In genomic region chrX:47091149-47091775, GRCh38 we compare ENCODE assay signal across 13 cellular contexts. TPM values are rescaled to one million over a fixed set of nuclear protein-coding genes. Genes with fewer than 3 reads are reported as not detected.
DNase-seq lines count a peak whose midpoint lies in the region; ATAC-seq and TF ChIP-seq lines count a peak whose summit lies in the region.
"Had no signal": no experiment of that assay in that cellular context is flagged by ENCODE, and none has a peak within 500 bp of the region (broad histone marks: within the 10 kb centered on the region; RNA-seq: fewer than 3 reads in every experiment).

No MANE protein-coding gene starts in this region.

- H3K36me3 ChIP-seq in CD8-positive, alpha-beta memory T cell (ENCODE audit: insufficient read depth, low read length), result no peaks in the 10 kb centered on the region
- no peaks in the 10 kb centered on the region for H3K36me3 ChIP-seq in OCI-LY1 (ENCODE audit: insufficient read depth, low read length)

- H3K9me3 Mint-ChIP-seq in CD8-positive, alpha-beta memory T cell, result no peaks in the 10 kb centered on the region

- H3K9me3 ChIP-seq in CD8-positive, alpha-beta memory T cell (ENCODE audit: low read length), result no peaks in the 10 kb centered on the region
- H3K9me3 ChIP-seq in OCI-LY1 (ENCODE audit: low read length), result no peaks in the 10 kb centered on the region
- H3K9me3 ChIP-seq: testis had no signal

- peaks cover 0 to 1% of the 10 kb centered on the region in 2 donors for H3K27me3 Mint-ChIP-seq in CD8-positive, alpha-beta memory T cell

- no peak overlapping the region for H3K4me3 Mint-ChIP-seq in CD8-positive, alpha-beta memory T cell

- H3K4me3 ChIP-seq in CD8-positive, alpha-beta memory T cell (ENCODE audit: low read length), result no peak overlapping the region
- H3K4me3 ChIP-seq in OCI-LY1 (ENCODE audit: low read depth, low read length, poor library complexity, severe bottlenecking), result peak overlapping the region; percentile 17
- H3K4me3 ChIP-seq in foreskin fibroblast (ENCODE audit: low read depth in 1 of 2, low read length in 2 of 2), result no peak overlapping the region
- H3K4me3 ChIP-seq: smooth muscle cell, testis had no signal

- peak overlapping the region; percentile 68 for H3K9ac ChIP-seq in OCI-LY1 (ENCODE audit: low read length)

- H3K4me1 Mint-ChIP-seq in CD8-positive, alpha-beta memory T cell, result peaks cover 6 to 28% (median 7%) of the 10 kb centered on the region in 3 donors

- POLR2A ChIA-PET in CD8-positive, alpha-beta memory T cell (lab: Charles Lee), result no interaction called here

- peak overlapping the region; percentile 63; the same call in 1 of the 2 replicates for H2AFZ ChIP-seq in OCI-LY1 (ENCODE audit: low read length)

- peaks cover 3% of the 10 kb centered on the region; the same call in 1 of the 2 replicates for H3F3A ChIP-seq in OCI-LY1 (ENCODE audit: insufficient read depth, low read length)

- DNase-seq in CD8-positive, alpha-beta memory T cell, result no peak
- DNase-seq in foreskin fibroblast (peak; percentile 12 to 42), NCI-H1436 (lab: John Stamatoyannopoulos, UW) (no peak), 8988T (no peak)
- no peak for DNase-seq in NK-92 treated with Interleukin-12 subunit alpha and Interleukin-12 subunit beta, amount 100 ng/mL, for 24 hours (lab: John Stamatoyannopoulos, UW)
- DNase-seq: NCI-H1092, T-helper 9 cell, testis had no signal

- no peaks in the 10 kb centered on the region for H3K27me3 ChIP-seq in CD8-positive, alpha-beta memory T cell (ENCODE audit: insufficient read depth, low read length, poor library complexity, severe bottlenecking)
- H3K27me3 ChIP-seq in OCI-LY1 (ENCODE audit: insufficient read depth, low read length), result no peaks in the 10 kb centered on the region
- H3K27me3 ChIP-seq: testis had no signal

- peak overlapping the region in 6 of 8 donors; percentile 1 to 85 (median 40) for H3K27ac Mint-ChIP-seq in CD8-positive, alpha-beta memory T cell

- ATAC-seq in GM21825 (IDR thresholded peaks at IDR 0.05; ENCODE audit: unreplicated experiment), result peak; percentile 49
- no peak for ATAC-seq in HG03039 (IDR thresholded peaks at IDR 0.05; ENCODE audit: unreplicated experiment)

- CTCF ChIA-PET in CD8-positive, alpha-beta memory T cell (lab: Charles Lee), result no interaction called here

- no peak overlapping the region for H3K27ac ChIP-seq in CD8-positive, alpha-beta memory T cell (ENCODE audit: low read depth, low read length)
- H3K27ac ChIP-seq in OCI-LY1 (ENCODE audit: low read depth, low read length, poor library complexity, severe bottlenecking), result peak overlapping the region; percentile 97
- H3K27ac ChIP-seq: testis had no signal

- H3K36me3 Mint-ChIP-seq in CD8-positive, alpha-beta memory T cell, result no peaks in the 10 kb centered on the region

- H4K20me1 ChIP-seq in OCI-LY1 (ENCODE audit: insufficient read depth, low read length), result no peaks in the 10 kb centered on the region

- H3K79me2 ChIP-seq in OCI-LY1 (ENCODE audit: insufficient read depth, low read length), result no peaks in the 10 kb centered on the region

- TF ChIP-seq CTCF in OCI-LY1 (IDR thresholded peaks at IDR 0.05; ENCODE audit: low read length), result no peak
- no peak for TF ChIP-seq CTCF in foreskin fibroblast (IDR thresholded peaks at IDR 0.05; ENCODE audit: low read depth, low read length)

- H3K9me2 ChIP-seq in OCI-LY1 (ENCODE audit: low read depth, low read length), result no peaks in the 10 kb centered on the region

- peak overlapping the region; percentile 68 for H3K4me2 ChIP-seq in OCI-LY1 (ENCODE audit: low read length)
- H3K4me2 ChIP-seq: smooth muscle cell had no signal

- H3K4me1 ChIP-seq in CD8-positive, alpha-beta memory T cell (ENCODE audit: insufficient read depth, low read length), result no peaks in the 10 kb centered on the region
- H3K4me1 ChIP-seq in OCI-LY1 (ENCODE audit: insufficient read depth, low read length, severe bottlenecking), result peaks cover 45% of the 10 kb centered on the region
- H3K4me1 ChIP-seq: testis had no signal

RNA-seq across cellular contexts. Expression of gene RGN, which starts 13.0 kb away (rescaled TPM):
- total RNA-seq in CD8-positive, alpha-beta memory T cell, result not detected
- not detected for polyA plus RNA-seq in CD8-positive, alpha-beta memory T cell
- polyA plus RNA-seq: keratinocyte had no signal

RNA-seq across cellular contexts. Expression of gene NDUFB11, which starts 53.2 kb away (rescaled TPM):
- 10 to 100 TPM; 93.5 to 95.0 TPM for total RNA-seq in CD8-positive, alpha-beta memory T cell
- polyA plus RNA-seq in CD8-positive, alpha-beta memory T cell, result 169 TPM

RNA-seq across cellular contexts. Expression of gene RBM10, which starts 53.8 kb away (rescaled TPM):
- total RNA-seq in CD8-positive, alpha-beta memory T cell, result 10 to 100 TPM; 74.5 to 74.8 TPM
- 37.8 TPM for polyA plus RNA-seq in CD8-positive, alpha-beta memory T cell

Comparison
In these comparisons a context has a peak if more than half of its experiments do, and no peak if none do; other contexts are left out.
1. DNase-seq: peak in foreskin fibroblast (2 of 2); none in CD8-positive, alpha-beta memory T cell (0 of 5), NCI-H1436 (single experiment), 8988T (single experiment) and NK-92 treated with Interleukin-12 subunit alpha and Interleukin-12 subunit beta, amount 100 ng/mL, for 24 hours (single experiment).